In the genomic region with DNA sequence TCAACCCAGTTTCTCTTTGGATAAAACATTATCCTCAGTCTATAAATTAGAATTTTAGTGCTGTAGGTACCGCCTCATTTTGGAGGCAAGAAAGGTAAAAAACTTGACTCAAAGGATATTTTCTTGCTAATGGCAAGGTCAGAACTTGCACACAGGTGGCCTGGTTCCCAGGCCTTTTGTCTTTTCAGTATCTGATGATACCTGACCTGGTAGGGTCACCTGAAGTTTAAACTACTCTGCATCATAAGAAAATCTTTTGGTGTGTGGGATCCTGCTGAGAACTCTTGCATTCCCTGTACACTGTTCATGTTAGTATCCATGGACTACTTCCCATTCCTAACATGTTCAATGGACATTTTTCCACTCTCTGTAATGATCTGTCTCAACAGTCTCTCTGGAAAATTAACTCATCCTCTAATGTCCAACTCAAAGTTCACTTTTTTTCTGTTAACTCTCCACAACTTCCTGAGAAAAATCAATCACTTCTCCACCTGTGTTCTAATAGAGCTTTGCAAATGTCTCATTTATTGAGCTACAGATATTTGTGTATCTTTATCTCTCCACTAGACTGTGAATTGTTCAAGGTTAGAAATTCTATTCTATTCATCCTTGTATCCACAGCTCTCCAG, we compare ENCODE assay signal across 8 cellular contexts.
"Had no signal": no experiment of that assay in that cellular context is flagged by ENCODE, and none has a peak within 500 bp of the region (broad histone marks: within the 10 kb centered on the region; RNA-seq: fewer than 3 reads in every experiment).

No MANE protein-coding gene starts in this region.

- DNase-seq: GM23248, GOT3, H7, HFFc6, KBM-7 had no signal

- H3K27ac ChIP-seq: GM23248 had no signal

- H3K4me3 ChIP-seq: GM23248, HAP-1 had no signal

- H3K9ac ChIP-seq: GM23248 had no signal

- H3K36me3 ChIP-seq: HAP-1 had no signal

- H3K4me1 ChIP-seq: HAP-1 had no signal

- FAIRE-seq: HTR-8/SVneo had no signal

- ATAC-seq: HCT116 had no signal
